Comparison of ENCODE assay signal across 9 cellular contexts in the genomic region with DNA sequence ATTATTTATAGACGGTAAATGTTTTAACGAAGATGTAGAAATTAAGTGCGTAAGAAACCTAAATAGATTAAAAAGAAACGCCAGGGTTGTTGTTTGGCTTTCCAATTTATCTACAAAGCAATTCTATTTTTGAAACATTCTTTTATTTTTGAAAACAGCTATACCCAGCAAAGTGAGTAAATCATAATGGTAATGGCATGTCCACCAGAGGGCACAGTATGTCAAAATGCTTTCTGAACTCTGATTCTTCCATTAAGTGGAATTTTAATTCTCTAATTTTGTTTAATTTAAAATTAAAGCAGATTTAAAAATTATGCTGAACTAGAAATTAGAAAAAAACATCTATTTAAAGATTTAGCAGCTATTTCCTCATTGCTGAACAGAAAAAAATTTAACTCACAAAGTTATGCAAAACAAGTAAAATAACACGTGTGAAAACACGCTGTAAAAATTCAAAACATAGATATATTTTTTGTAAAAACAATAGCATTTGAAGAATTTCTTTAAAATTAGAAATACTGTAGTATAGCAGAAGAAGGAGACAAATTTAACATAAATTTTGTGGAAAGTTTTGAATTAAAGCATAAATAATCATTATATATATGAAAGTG. TPM values are rescaled to one million over a fixed set of nuclear protein-coding genes. Genes with fewer than 3 reads are reported as not detected.
DNase-seq lines count a peak whose midpoint lies in the region; FAIRE-seq and TF ChIP-seq lines count a peak whose summit lies in the region.
"Had no signal": no experiment of that assay in that cellular context is flagged by ENCODE, and none has a peak within 500 bp of the region (broad histone marks: within the 10 kb centered on the region; RNA-seq: fewer than 3 reads in every experiment).

No MANE protein-coding gene starts in this region.

- H3K4me1 ChIP-seq in Karpas-422 (ENCODE audit: low read length): peaks cover 77% of the 10 kb centered on the region

- FAIRE-seq in D721Med (lab: Jason Lieb, UNC) (no peak), GM12892 (lab: Jason Lieb, UNC) (no peak)

- TF ChIP-seq CTCF in D721Med (IDR thresholded peaks at IDR 0.05; ENCODE audit: insufficient read depth, missing control alignments) (peak; percentile 52), astrocyte of the spinal cord (IDR thresholded peaks at IDR 0.05; ENCODE audit: low read depth, low read length) (peak; percentile 54)

- H3K4me3 ChIP-seq in Karpas-422 (ENCODE audit: low read length) (no peak overlapping the region), astrocyte of the spinal cord (ENCODE audit: low read depth, low read length) (no peak overlapping the region), MG63 (no peak overlapping the region)

- H3K4me2 ChIP-seq in Karpas-422 (ENCODE audit: low read depth, low read length, poor library complexity, severe bottlenecking): no peak overlapping the region

- DNase-seq in D721Med (ENCODE audit: insufficient read length, low spot score): no peak
- DNase-seq in Karpas-422: peak; percentile 83
- peak; percentile 43 for DNase-seq in astrocyte of the spinal cord (ENCODE audit: low read depth, low spot score)
- DNase-seq in medulla oblongata (ENCODE audit: extremely low spot score): peak; percentile 37
- DNase-seq in activated naive CD4-positive, alpha-beta T cell (lab: John Stamatoyannopoulos, UW): no peak
- no peak for DNase-seq in SHP77 treated with DMSO at 0.1 percent for 48 hours (lab: John Stamatoyannopoulos, UW)
- no peak for DNase-seq in GM12892 (ENCODE audit: insufficient read length)
- DNase-seq in MG63: no peak
- DNase-seq: activated CD8-positive, alpha-beta memory T cell treated with anti-CD3 and anti-CD28 coated beads, Interleukin-2, amount 50 U/mL, for 48 hours had no signal

- TF ChIP-seq POLR2A in GM12892 (IDR thresholded peaks at IDR 0.05; ENCODE audit: low read depth, low read length): no peak

- H4K20me1 ChIP-seq in Karpas-422 (ENCODE audit: insufficient read depth, low read depth, low read length): no peaks in the 10 kb centered on the region

- no peaks in the 10 kb centered on the region for H3K27me3 ChIP-seq in Karpas-422 (ENCODE audit: low read length)
- H3K27me3 ChIP-seq in MG63: no peaks in the 10 kb centered on the region

- in situ Hi-C loops in astrocyte of the spinal cord (cut with HindIII; ENCODE audit: low sequenced_read_pairs): no loop called here

- H3K9ac ChIP-seq in Karpas-422 (ENCODE audit: low read length): no peak overlapping the region

- peak overlapping the region; percentile 99 for H3K27ac ChIP-seq in Karpas-422 (ENCODE audit: low read length)

- no peaks in the 10 kb centered on the region for H3K79me2 ChIP-seq in Karpas-422 (ENCODE audit: low read length)

- H3K9me3 ChIP-seq in Karpas-422 (ENCODE audit: low read length) (no peaks in the 10 kb centered on the region), MG63 (no peaks in the 10 kb centered on the region; the same call in 1 of the 2 replicates)

- H2AFZ ChIP-seq in Karpas-422 (ENCODE audit: low read length): peak overlapping the region; percentile 33; the same call in 1 of the 2 replicates

- H3K9me2 ChIP-seq in Karpas-422 (replicated peaks; ENCODE audit: insufficient read depth, low read length): no peaks in the 10 kb centered on the region

- no peaks in the 10 kb centered on the region; the same call in 1 of the 2 replicates for H3K36me3 ChIP-seq in Karpas-422 (ENCODE audit: insufficient read depth, low read length)
- no peaks in the 10 kb centered on the region for H3K36me3 ChIP-seq in MG63

RNA-seq across cellular contexts. Expression of a gene that starts 26.5 kb away (rescaled TPM):
- total RNA-seq in Karpas-422 (2014; rRNA removed; shearing (Covaris generic); ENCODE audit: low replicate concordance): 2.9 and 7.4 TPM in 2 replicates
- polyA plus RNA-seq in GM12892 (2012; ENCODE audit: missing spikeins): 0.83 TPM
- total RNA-seq in MG63 (2014; rRNA removed; shearing (Covaris generic); ENCODE audit: low replicate concordance): not detected in 2 replicates

Comparison
In these comparisons a context has a peak if more than half of its experiments do, and no peak if none do; other contexts are left out.
1. DNase-seq: peak in Karpas-422 (single experiment), astrocyte of the spinal cord (single experiment) and medulla oblongata (single experiment); none in D721Med (single experiment), activated naive CD4-positive, alpha-beta T cell (0 of 4), SHP77 treated with DMSO at 0.1 percent for 48 hours (single experiment), GM12892 (single experiment) and MG63 (single experiment).